ENCODE assay signal across 8 cellular contexts in the genomic region with DNA sequence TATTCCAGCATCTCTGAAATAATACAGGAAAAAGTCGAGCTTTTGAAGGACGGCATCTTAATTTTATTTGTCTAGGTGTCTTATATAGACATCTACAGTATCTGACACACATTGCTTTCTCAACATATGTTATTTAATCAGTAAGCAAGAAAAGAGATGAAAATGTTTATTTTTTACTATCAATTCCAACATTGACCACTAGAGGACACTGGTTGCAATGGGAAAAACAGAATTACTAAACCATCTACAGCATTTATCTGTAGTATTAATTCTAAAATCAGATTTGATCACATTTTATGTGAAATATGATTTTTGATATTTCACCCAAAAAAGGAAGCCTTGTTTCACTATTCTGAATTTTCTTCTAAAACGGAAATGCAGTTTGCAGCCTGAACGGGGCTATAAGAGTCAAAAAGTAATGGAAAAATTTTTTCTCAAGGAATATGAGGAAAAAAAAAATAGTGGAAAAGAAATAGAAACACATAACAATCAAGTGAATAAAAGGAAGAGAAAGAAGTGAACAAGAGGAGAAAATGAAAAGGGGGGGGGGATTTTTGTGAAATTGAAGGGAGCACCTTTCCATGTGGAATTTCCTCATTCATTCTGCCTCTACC.
DNase-seq lines count a peak whose midpoint lies in the region; TF ChIP-seq lines count a peak whose summit lies in the region.
"Had no signal": no experiment of that assay in that cellular context is flagged by ENCODE, and none has a peak within 500 bp of the region (broad histone marks: within the 10 kb centered on the region; RNA-seq: fewer than 3 reads in every experiment).

No MANE protein-coding gene starts in this region.

- H2AFZ ChIP-seq in Loucy (ENCODE audit: low read length) (no peak overlapping the region), osteoblast (ENCODE audit: low read length) (no peak overlapping the region)

- WGBS in lower leg skin, 2 donors = 33 to 38% methylated on average over 4 of the region's 4 CpGs

- H3K4me2 ChIP-seq in Loucy (ENCODE audit: low read depth, low read length, poor library complexity, severe bottlenecking) = no peak overlapping the region
- no peak overlapping the region for H3K4me2 ChIP-seq in osteoblast (ENCODE audit: insufficient read depth, low read length)

- H3K36me3 ChIP-seq in Loucy (ENCODE audit: insufficient read depth, low read length) (no peaks in the 10 kb centered on the region), osteoblast (ENCODE audit: insufficient read depth, low read length) (no peaks in the 10 kb centered on the region)

- H3K79me2 ChIP-seq in Loucy (ENCODE audit: insufficient read depth, low read length) (no peaks in the 10 kb centered on the region), osteoblast (ENCODE audit: insufficient read depth, low read length) (no peaks in the 10 kb centered on the region)

- no peak overlapping the region for H3K27ac ChIP-seq in osteoblast (ENCODE audit: low read depth, low read length)

- no peaks in the 10 kb centered on the region for H3F3A ChIP-seq in Loucy (ENCODE audit: low read depth)

- H3K4me1 ChIP-seq in Loucy (ENCODE audit: insufficient read depth, low read length, poor library complexity, severe bottlenecking) (no peaks in the 10 kb centered on the region), osteoblast (ENCODE audit: insufficient read depth, low read length) (peaks cover 10% of the 10 kb centered on the region)

- H4K20me1 ChIP-seq in Loucy (ENCODE audit: insufficient read depth, low read length, poor library complexity, severe bottlenecking) = no peaks in the 10 kb centered on the region
- H4K20me1 ChIP-seq in osteoblast (ENCODE audit: insufficient read depth, low read length) = no peaks in the 10 kb centered on the region

- no peak for TF ChIP-seq POLR2A in lower leg skin (IDR thresholded peaks at IDR 0.05)

- intact Hi-C loops in lower leg skin (cut with DNase I; ENCODE audit: low total_unique reads) = no loop called here

- DNase-seq in GM03348 (ENCODE audit: low spot score) = peak; percentile 34
- peak; percentile 53 for DNase-seq in choroid plexus epithelial cell (ENCODE audit: low read depth)
- DNase-seq in osteoblast (ENCODE audit: insufficient read length, low spot score, missing footprints) = no peak
- DNase-seq in lower leg skin (ENCODE audit: low spot score in 2 of 2) = no peak
- DNase-seq in NCI-H2029 (lab: John Stamatoyannopoulos, UW) = no peak
- DNase-seq in NCI-H774 (lab: John Stamatoyannopoulos, UW) = no peak
- DNase-seq: naive B cell had no signal

- H3K27me3 ChIP-seq in Loucy (ENCODE audit: insufficient read depth, low read length, poor library complexity, severe bottlenecking) (no peaks in the 10 kb centered on the region), osteoblast (ENCODE audit: insufficient read depth, low read length) (no peaks in the 10 kb centered on the region)

- no peaks in the 10 kb centered on the region for H3K9me2 ChIP-seq in Loucy (replicated peaks; ENCODE audit: low read depth, low read length)

- H3K9ac ChIP-seq in Loucy (ENCODE audit: low read depth, low read length, poor library complexity, severe bottlenecking) = no peak overlapping the region

- H3K4me3 ChIP-seq in Loucy (ENCODE audit: low read length, poor library complexity, severe bottlenecking) (no peak overlapping the region), choroid plexus epithelial cell (ENCODE audit: low read depth, low read length) (no peak overlapping the region), osteoblast (ENCODE audit: insufficient read depth, low read length) (no peak overlapping the region), lower leg skin (ENCODE audit: low read depth, poor library complexity, severe bottlenecking) (no peak overlapping the region)

- H3K9me3 ChIP-seq in Loucy (ENCODE audit: insufficient read depth, low read depth, low read length) (no peaks in the 10 kb centered on the region), osteoblast (ENCODE audit: low read depth, low read length) (no peaks in the 10 kb centered on the region)

- peak; percentile 92 for TF ChIP-seq CTCF in Loucy (conservative IDR thresholded peaks at IDR 0.05; ENCODE audit: low read length)
- peak; percentile 76 for TF ChIP-seq CTCF in choroid plexus epithelial cell (conservative IDR thresholded peaks at IDR 0.05; ENCODE audit: low read depth, low read length)
- TF ChIP-seq CTCF in osteoblast (IDR thresholded peaks at IDR 0.05; ENCODE audit: extremely low read depth, low read depth, low read length) = peak; percentile 85
- no peak for TF ChIP-seq CTCF in lower leg skin (IDR thresholded peaks at IDR 0.05)

Comparison
In these comparisons a context has a peak if more than half of its experiments do, and no peak if none do; other contexts are left out.
1. DNase-seq: peak in GM03348 (single experiment) and choroid plexus epithelial cell (single experiment); none in osteoblast (single experiment), lower leg skin (0 of 2), NCI-H2029 (single experiment) and NCI-H774 (single experiment).
2. CTCF ChIP-seq: peak in Loucy (single experiment), choroid plexus epithelial cell (single experiment) and osteoblast (single experiment); none in lower leg skin (0 of 3).